17 cellular contexts compared by ENCODE assay signal in the genomic region with DNA sequence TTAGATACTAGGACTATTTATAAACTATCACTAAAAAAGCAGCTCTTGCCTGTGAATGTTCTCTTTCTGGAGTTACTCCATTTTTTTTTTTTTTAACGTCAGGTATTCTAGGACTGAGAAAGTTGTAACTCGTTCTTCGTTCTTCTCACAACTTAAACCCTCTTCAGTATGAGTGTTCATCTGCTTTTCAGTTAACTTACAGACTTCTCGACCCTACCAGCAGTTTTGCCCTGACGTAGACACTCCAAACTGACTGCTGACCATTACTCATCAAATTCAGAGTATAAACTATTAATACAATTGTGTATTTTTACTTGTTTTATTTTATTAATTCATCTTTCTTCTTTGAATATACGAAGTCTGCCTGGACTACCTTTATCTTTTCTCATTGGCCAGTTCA.
"Had no signal": no experiment of that assay in that cellular context is flagged by ENCODE, and none has a peak within 500 bp of the region (broad histone marks: within the 10 kb centered on the region; RNA-seq: fewer than 3 reads in every experiment).

No MANE protein-coding gene starts in this region.

- H3K9me3 ChIP-seq: neutrophil, right lobe of liver, upper lobe of left lung had no signal

- DNase-seq: activated CD4-positive, alpha-beta T cell treated with anti-CD3 and anti-CD28 coated beads for 1 hour; activated CD4-positive, alpha-beta T cell treated with anti-CD3 and anti-CD28 coated beads, Interleukin-2, amount 50 U/mL, for 4 hours; activated gamma-delta T cell treated with Interleukin-2 at 50 U/mL for 16 hours; activated T-cell treated with anti-CD3 and anti-CD28 coated beads for 4 hours; effector CD8-positive, alpha-beta T cell; foreskin fibroblast; right lobe of liver; small intestine; stimulated activated CD4-positive, alpha-beta T cell treated with anti-CD3 and anti-CD28 coated beads, Interleukin-4, amount 100 ng/mL, for 1 hour; stimulated activated naive CD8-positive, alpha-beta T cell treated with anti-CD3 and anti-CD28 coated beads, Interleukin-15, amount 100 ng/mL, for 72 hours; upper lobe of left lung; WERI-Rb-1 had no signal

- H3K36me3 ChIP-seq: neutrophil, right lobe of liver, upper lobe of left lung, WERI-Rb-1 had no signal

- H3K4me1 ChIP-seq: parathyroid adenoma, right lobe of liver, upper lobe of left lung had no signal

- H3K9ac ChIP-seq: parathyroid adenoma had no signal

- H3K27ac ChIP-seq: neutrophil, parathyroid adenoma, right lobe of liver, upper lobe of left lung, WERI-Rb-1 had no signal

- H3K79me2 ChIP-seq: parathyroid adenoma had no signal

- H3K4me3 ChIP-seq: lung, right lobe of liver, upper lobe of left lung had no signal

- ATAC-seq: esophagus mucosa; natural killer cell treated with Interleukin-12 subunit alpha and Interleukin-12 subunit beta and Interleukin-15 and Interleukin-18, amount 100 ng/mL, for 72 hours; stimulated activated naive CD8-positive, alpha-beta T cell treated with anti-CD3 and anti-CD28 coated beads, Interleukin-15, amount 100 ng/mL, for 72 hours had no signal

- H3K27me3 ChIP-seq: neutrophil, right lobe of liver, upper lobe of left lung had no signal

- H2AFZ ChIP-seq: parathyroid adenoma had no signal
